ENCODE assay signal across 11 cellular contexts in genomic region chr12:79424109-79424721, GRCh38.
DNase-seq lines count a peak whose midpoint lies in the region; ATAC-seq, FAIRE-seq and TF ChIP-seq lines count a peak whose summit lies in the region.
"Had no signal": no experiment of that assay in that cellular context is flagged by ENCODE, and none has a peak within 500 bp of the region (broad histone marks: within the 10 kb centered on the region; RNA-seq: fewer than 3 reads in every experiment).

No MANE protein-coding gene starts in this region.

- WGBS in IMR-90 (ENCODE audit: extremely low coverage in 2 of 2, insufficient read length in 1 of 2), 2 experiments: no CpG with 5 or more reads among the region's 2 CpGs
- 19% methylated on average over 2 of the region's 2 CpGs for WGBS in HepG2 (ENCODE audit: low lambda C conversion rate)

- peak overlapping the region; percentile 47; the same call in 1 of the 2 replicates for H3K56ac ChIP-seq in IMR-90 (ENCODE audit: extremely low read depth, insufficient read depth, low read length)

- TF ChIP-seq POLR2A in IMR-90 (IDR thresholded peaks at IDR 0.05; ENCODE audit: low read depth, low read length) (peak; percentile 35; the same call in 1 of the 2 replicates), HepG2 (IDR thresholded peaks at IDR 0.05; ENCODE audit: insufficient read depth in 1 of 2, low read depth in 2 of 2, low read length in 2 of 2) (no peak), gastrocnemius medialis (IDR thresholded peaks at IDR 0.05) (no peak)

- H2AK9ac ChIP-seq in IMR-90 (replicated peaks; ENCODE audit: low read depth, low read length, poor library complexity): no peak overlapping the region

- BruUV-seq in IMR-90 (replicated peaks; lab: Mats Ljungman, UMichigan) (no TSS peak), HepG2 (replicated peaks; lab: Mats Ljungman, UMichigan) (no TSS peak)

- ATAC-seq in IMR-90 (ENCODE audit: low read depth): peak; percentile 57
- peak; percentile 92 for ATAC-seq in HepG2
- ATAC-seq in GM19328 (IDR thresholded peaks at IDR 0.05; ENCODE audit: unreplicated experiment): no peak
- no peak for ATAC-seq in HG02885 (IDR thresholded peaks at IDR 0.05; ENCODE audit: poor library complexity, unreplicated experiment)
- ATAC-seq in HG03045 (IDR thresholded peaks at IDR 0.05; ENCODE audit: unreplicated experiment): no peak
- ATAC-seq in gastrocnemius medialis: no peak
- ATAC-seq: CD8-positive, alpha-beta T cell; T-helper 17 cell had no signal

- H3K18ac ChIP-seq in IMR-90 (ENCODE audit: low read depth, low read length): peak overlapping the region; percentile 69; the same call in 1 of the 2 replicates

- H3K9ac ChIP-seq in IMR-90 (ENCODE audit: low read depth, low read length): no peak overlapping the region
- H3K9ac ChIP-seq in HepG2 (ENCODE audit: insufficient read depth, low read depth, low read length): no peak overlapping the region

- H3K27me3 ChIP-seq in AG04450 (ENCODE audit: control insufficient read depth, insufficient read depth, low read length) (no peaks in the 10 kb centered on the region), IMR-90 (ENCODE audit: control insufficient read depth, insufficient read depth, low read length) (no peaks in the 10 kb centered on the region), HepG2 (ENCODE audit: control insufficient read depth in 1 of 2, insufficient read depth in 2 of 2, low read length in 2 of 2) (no peaks in the 10 kb centered on the region), gastrocnemius medialis (no peaks in the 10 kb centered on the region)

- no peak overlapping the region; the same call in 1 of the 2 replicates for H3K14ac ChIP-seq in IMR-90 (replicated peaks; ENCODE audit: low read depth, low read length)

- DNase-seq in AG04450 (ENCODE audit: low read depth, low spot score): peak; percentile 71
- DNase-seq in IMR-90: peak; percentile 95
- peak; percentile 95 for DNase-seq in astrocyte of the spinal cord (ENCODE audit: low read depth, low spot score)
- peak; percentile 91 for DNase-seq in HepG2 (ENCODE audit: low spot score)
- no peak for DNase-seq in gastrocnemius medialis
- DNase-seq: activated naive CD4-positive, alpha-beta T cell; CD8-positive, alpha-beta T cell; T-helper 17 cell had no signal

- H3K27ac ChIP-seq in AG04450 (ENCODE audit: low read depth, low read length) (peak overlapping the region; percentile 77), IMR-90 (ENCODE audit: insufficient read depth, low read length) (no peak overlapping the region), HepG2 (ENCODE audit: extremely low read length, insufficient read depth, low read length) (peak overlapping the region; percentile 64), gastrocnemius medialis (no peak overlapping the region)

- TF ChIP-seq RAD21 in IMR-90 (IDR thresholded peaks at IDR 0.05; ENCODE audit: low read length) (no peak), HepG2 (CRISPR knock-in tag; IDR thresholded peaks at IDR 0.05) (no peak)

- H2BK120ac ChIP-seq in IMR-90 (ENCODE audit: low read depth, low read length): peak overlapping the region; percentile 78

- H2BK15ac ChIP-seq in IMR-90 (ENCODE audit: low read depth, low read length): peak overlapping the region; percentile 39; the same call in 1 of the 3 replicates

- POLR2A ChIA-PET in AG04450 (lab: Yijun Ruan, JAX): interaction anchor here (1.2 kb wide), 1 partner anchor 123 kb away, joined by 5 read pairs; no protein-coding TSS in a partner anchor
- POLR2A ChIA-PET in IMR-90 (lab: Charles Lee; ENCODE audit: unreplicated experiment): no interaction called here
- POLR2A ChIA-PET in HepG2 (lab: Yijun Ruan, JAX): interaction anchor here (1.9 kb wide), 1 partner anchor 123 kb away, joined by 8 read pairs; no protein-coding TSS in a partner anchor

- intact Hi-C loops in IMR-90 (cut with micrococcal nuclease): loop anchor here (1.0 to 10.0 kb wide), 4 partner anchors 123 to 848 kb away; no protein-coding TSS in a partner anchor
- intact Hi-C loops in HepG2 (cut with micrococcal nuclease; ENCODE audit: unreplicated experiment): loop anchor here (1.0 to 5.0 kb wide), 3 partner anchors 108 to 268 kb away; partner anchors contain the start of gene PAWR
- intact Hi-C loops in gastrocnemius medialis (cut with DNase I; ENCODE audit: low total_unique reads): no loop called here

- H3K4me3 ChIP-seq in AG04450 (ENCODE audit: low read depth, low read length) (no peak overlapping the region), IMR-90 (ENCODE audit: insufficient read depth, low read depth, low read length) (no peak overlapping the region), astrocyte of the spinal cord (ENCODE audit: low read depth, low read length) (no peak overlapping the region), HepG2 (replicated peaks in 1 of 3; ENCODE audit: insufficient read depth in 1 of 3, low read depth in 2 of 3, low read length in 3 of 3) (no peak overlapping the region), gastrocnemius medialis (no peak overlapping the region)

- H3K23ac ChIP-seq in IMR-90 (ENCODE audit: low read depth, low read length): no peak overlapping the region

- in situ Hi-C loops in IMR-90 (cut with MboI; ENCODE audit: low sequenced_read_pairs) (loop anchor here (5.0 to 25.0 kb wide), 4 partner anchors 263 to 1513 kb away; partner anchors contain the start of genes LIN7A and PPP1R12A), astrocyte of the spinal cord (cut with HindIII; ENCODE audit: low sequenced_read_pairs) (no loop called here), HepG2 (cut with HindIII; ENCODE audit: extremely low pct_ligation_motif_present, low pct_unique_long_range_greater_than_20kb) (no loop called here), gastrocnemius medialis (cut with MboI; ENCODE audit: low sequenced_read_pairs in 4 of 4) (loop anchor here in 1 of 4 donors (25.0 kb wide), 1 partner anchor 313 kb away; no protein-coding TSS in a partner anchor)

- H2AK5ac ChIP-seq in IMR-90 (ENCODE audit: low read depth, low read length): no peak overlapping the region; the same call in 1 of the 2 replicates

- peak overlapping the region in 1 of 2 experiments; percentile 28; a peak in 2 of 4 replicates for H4K8ac ChIP-seq in IMR-90 (ENCODE audit: low read depth in 2 of 2, low read length in 2 of 2)

- H4K20me1 ChIP-seq in IMR-90 (ENCODE audit: insufficient read depth, low read length) (no peaks in the 10 kb centered on the region), HepG2 (ENCODE audit: insufficient read depth, low read length) (no peaks in the 10 kb centered on the region)

- H2BK5ac ChIP-seq in IMR-90 (ENCODE audit: low read depth, low read length, poor library complexity, severe bottlenecking): peak overlapping the region; percentile 92

- no peaks in the 10 kb centered on the region for H3K79me2 ChIP-seq in HepG2 (ENCODE audit: insufficient read depth, low read length)

- dilution Hi-C loops in IMR-90 (cut with HindIII; ENCODE audit: low sequenced_read_pairs, unreplicated experiment): no loop called here

- H3K9me3 ChIP-seq in AG04450 (ENCODE audit: control insufficient read depth, insufficient read depth, low read length): no peaks in the 10 kb centered on the region
- H3K9me3 ChIP-seq in IMR-90 (ENCODE audit: control insufficient read depth, insufficient read depth, low read length): no peaks in the 10 kb centered on the region
- no peaks in the 10 kb centered on the region for H3K9me3 ChIP-seq in HepG2 (ENCODE audit: low read length)
- no peaks in the 10 kb centered on the region for H3K9me3 ChIP-seq in gastrocnemius medialis

- H3K4me1 ChIP-seq in IMR-90 (ENCODE audit: control insufficient read depth, insufficient read depth, low read length): peaks cover 22% of the 10 kb centered on the region; the same call in 1 of the 2 replicates
- H3K4me1 ChIP-seq in HepG2 (ENCODE audit: insufficient read depth, low read length): peaks cover 55% of the 10 kb centered on the region
- H3K4me1 ChIP-seq in gastrocnemius medialis: no peaks in the 10 kb centered on the region

- peaks cover 4% of the 10 kb centered on the region; the same call in 1 of the 2 replicates for H3K9me1 ChIP-seq in IMR-90 (ENCODE audit: insufficient read depth, low read length)

- H3K36me3 ChIP-seq in IMR-90 (ENCODE audit: control insufficient read depth, insufficient read depth, low read length) (no peaks in the 10 kb centered on the region), HepG2 (replicated peaks in 1 of 2; ENCODE audit: control insufficient read depth in 1 of 2, insufficient read depth in 2 of 2, low read length in 2 of 2) (no peaks in the 10 kb centered on the region), gastrocnemius medialis (no peaks in the 10 kb centered on the region)

- peak overlapping the region; percentile 9; the same call in 1 of the 2 replicates for H4K5ac ChIP-seq in IMR-90 (ENCODE audit: low read depth, low read length)

- peak overlapping the region; percentile 78; the same call in 1 of the 2 replicates for H3K4me2 ChIP-seq in IMR-90 (ENCODE audit: low read depth, low read length)
- H3K4me2 ChIP-seq in HepG2 (ENCODE audit: low read depth, low read length): no peak overlapping the region

- FAIRE-seq in HepG2 (lab: Jason Lieb, UNC): peak; percentile 18

- CTCF ChIA-PET in AG04450 (lab: Charles Lee): no interaction called here
- CTCF ChIA-PET in IMR-90 (lab: Yijun Ruan, JAX): interaction anchor here (1.0 to 1.2 kb wide), 2 partner anchors 20 to 136 kb away, joined by 3 read pairs; no protein-coding TSS in a partner anchor
- CTCF ChIA-PET in HepG2 (lab: Yijun Ruan, JAX; ENCODE audit: low intra/inter-chr PET ratio, low total read pairs): no interaction called here

- TF ChIP-seq CTCF in AG04450 (IDR thresholded peaks at IDR 0.05; ENCODE audit: low read depth, low read length) (no peak), IMR-90 (conservative IDR thresholded peaks at IDR 0.05; ENCODE audit: low read depth, low read length) (no peak), astrocyte of the spinal cord (IDR thresholded peaks at IDR 0.05; ENCODE audit: low read depth, low read length) (no peak), HepG2 (CRISPR knock-in tag; IDR thresholded peaks at IDR 0.05) (no peak), gastrocnemius medialis (IDR thresholded peaks at IDR 0.05 in 4 of 5, conservative IDR thresholded peaks at IDR 0.05 in 1 of 5) (no peak)

- peaks cover 0 to 6% of the 10 kb centered on the region in 2 experiments; a peak in 1 of 4 replicates for H3K79me1 ChIP-seq in IMR-90 (ENCODE audit: low read depth in 1 of 2, low read length in 2 of 2)

- no peak overlapping the region for H2AFZ ChIP-seq in IMR-90 (replicated peaks; ENCODE audit: low read length, poor library complexity)
- H2AFZ ChIP-seq in HepG2 (ENCODE audit: low read length): no peak overlapping the region

- peak overlapping the region; percentile 53; the same call in 1 of the 2 replicates for H4K91ac ChIP-seq in IMR-90 (ENCODE audit: insufficient read depth, low read depth, low read length)

- peak overlapping the region; percentile 91 for H2BK20ac ChIP-seq in IMR-90 (ENCODE audit: low read depth, low read length)

- H3K4ac ChIP-seq in IMR-90 (ENCODE audit: low read depth, low read length): peak overlapping the region; percentile 47; the same call in 1 of the 2 replicates

- TF ChIP-seq EP300 in HepG2 (IDR thresholded peaks at IDR 0.05; ENCODE audit: low read depth in 2 of 2, low read length in 2 of 2) (peak; percentile 64 to 92; a peak in 3 of 4 replicates), HepG2 (CRISPR knock-in tag; IDR thresholded peaks at IDR 0.05; ENCODE audit: borderline replicate concordance) (peak; percentile 12; the same call in 1 of the 2 replicates)

TF ChIP-seq in HepG2, 621 proteins besides CTCF, POLR2A, EP300 and RAD21 (continues in another document):
- no peak for TF ChIP-seq RFX5 (IDR thresholded peaks at IDR 0.05; ENCODE audit: low read depth, low read length)
- peak; percentile 87 for TF ChIP-seq MED1 (CRISPR knock-in tag; IDR thresholded peaks at IDR 0.05)

Comparison
In these comparisons a context has a peak if more than half of its experiments do, and no peak if none do; other contexts are left out.
1. DNase-seq: peak in AG04450 (single experiment), IMR-90 (single experiment), astrocyte of the spinal cord (single experiment) and HepG2 (single experiment); none in gastrocnemius medialis (0 of 2).
2. H3K27ac ChIP-seq: peak in AG04450 (single experiment) and HepG2 (single experiment); none in IMR-90 (single experiment) and gastrocnemius medialis (0 of 4).
3. ATAC-seq: peak in IMR-90 (single experiment) and HepG2 (single experiment); none in GM19328 (single experiment), HG02885 (single experiment), HG03045 (single experiment) and gastrocnemius medialis (0 of 2).